In genomic region chr20:36836591-36837329, GRCh38 we compare ENCODE assay signal across 9 cellular contexts. TPM values are rescaled to one million over a fixed set of nuclear protein-coding genes. Genes with fewer than 3 reads are reported as not detected.
DNase-seq lines count a peak whose midpoint lies in the region; ATAC-seq and TF ChIP-seq lines count a peak whose summit lies in the region.
"Had no signal": no experiment of that assay in that cellular context is flagged by ENCODE, and none has a peak within 500 bp of the region (broad histone marks: within the 10 kb centered on the region; RNA-seq: fewer than 3 reads in every experiment).

No MANE protein-coding gene starts in this region.

- 85 to 87% methylated on average over 10 of the region's 10 CpGs for WGBS in heart right ventricle, 2 donors

- intact Hi-C loops in activated naive CD4-positive, alpha-beta T cell treated with anti-CD3 and anti-CD28 coated beads for 36 hours (cut with micrococcal nuclease), result loop anchor here (1.0 to 5.0 kb wide), 4 partner anchors 51 to 264 kb away; partner anchors contain the start of genes DSN1, RBL1 and TGIF2
- intact Hi-C loops in heart right ventricle (cut with DNase I), result loop anchor here in 1 of 10 donors (1.0 kb wide), 1 partner anchor 23 kb away; no protein-coding TSS in a partner anchor

- H3K4me1 ChIP-seq in HEK293 (ENCODE audit: control insufficient read depth, insufficient read depth, low read length), result no peaks in the 10 kb centered on the region
- peaks cover 42% of the 10 kb centered on the region for H3K4me1 ChIP-seq in OCI-LY1 (ENCODE audit: insufficient read depth, low read length, severe bottlenecking)
- peaks cover 24 to 55% (median 52%) of the 10 kb centered on the region in 9 donors for H3K4me1 ChIP-seq in heart right ventricle

- DNase-seq in CMK (ENCODE audit: low read depth) (peak; percentile 58), heart right ventricle (peak; percentile 52 to 57), cerebellum (ENCODE audit: low spot score) (no peak)
- DNase-seq in activated naive CD4-positive, alpha-beta T cell treated with anti-CD3 and anti-CD28 coated beads for 36 hours, result peak; percentile 88
- DNase-seq in stimulated activated CD4-positive, alpha-beta T cell treated with anti-CD3 and anti-CD28 coated beads, Interleukin-12 subunit alpha, Interleukin-12 subunit beta, amount 100 ng/mL, for 4 hours, result peak; percentile 37

- no peak overlapping the region for H3K27ac ChIP-seq in HEK293 (ENCODE audit: extremely low read depth, low read depth, low read length)
- peak overlapping the region; percentile 93 for H3K27ac ChIP-seq in OCI-LY1 (ENCODE audit: low read depth, low read length, poor library complexity, severe bottlenecking)
- H3K27ac ChIP-seq in heart right ventricle, result peak overlapping the region in 9 of 10 donors; percentile 19 to 90 (median 50)

- no peaks in the 10 kb centered on the region for H3F3A ChIP-seq in OCI-LY1 (ENCODE audit: insufficient read depth, low read length)

- POLR2A ChIA-PET in HEK293 (lab: Yijun Ruan, JAX), result interaction anchor here (1.1 to 2.6 kb wide), 3 partner anchors 8 to 27 kb away, joined by 4 to 17 read pairs (median 6); a partner anchor contains a TSS

- H3K4me3 ChIP-seq in HEK293 (ENCODE audit: low read depth, low read length) (no peak overlapping the region), OCI-LY1 (ENCODE audit: low read depth, low read length, poor library complexity, severe bottlenecking) (peak overlapping the region; percentile 48), heart right ventricle (no peak overlapping the region)

- peaks cover 18% of the 10 kb centered on the region for H3K4me1 Mint-ChIP-seq in activated naive CD4-positive, alpha-beta T cell treated with anti-CD3 and anti-CD28 coated beads for 36 hours (ENCODE audit: low read depth)

- no peak overlapping the region for H2AFZ ChIP-seq in OCI-LY1 (ENCODE audit: low read length)

- H3K79me2 ChIP-seq in OCI-LY1 (ENCODE audit: insufficient read depth, low read length), result no peaks in the 10 kb centered on the region

- H3K9me2 ChIP-seq in OCI-LY1 (ENCODE audit: low read depth, low read length), result no peaks in the 10 kb centered on the region

- H3K9me3 ChIP-seq in HEK293 (ENCODE audit: control insufficient read depth, insufficient read depth, low read depth, low read length), result no peaks in the 10 kb centered on the region
- no peaks in the 10 kb centered on the region for H3K9me3 ChIP-seq in OCI-LY1 (ENCODE audit: low read length)
- H3K9me3 ChIP-seq in heart right ventricle, result no peaks in the 10 kb centered on the region

- peak overlapping the region; percentile 30 for H3K27ac Mint-ChIP-seq in activated naive CD4-positive, alpha-beta T cell treated with anti-CD3 and anti-CD28 coated beads for 36 hours

- no peaks in the 10 kb centered on the region for H3K9me3 Mint-ChIP-seq in activated naive CD4-positive, alpha-beta T cell treated with anti-CD3 and anti-CD28 coated beads for 36 hours

- no peaks in the 10 kb centered on the region for H3K36me3 Mint-ChIP-seq in activated naive CD4-positive, alpha-beta T cell treated with anti-CD3 and anti-CD28 coated beads for 36 hours (ENCODE audit: low read depth)

- H3K36me3 ChIP-seq in HEK293 (ENCODE audit: control insufficient read depth in 2 of 2, insufficient read depth in 1 of 2, low read length in 2 of 2) (peaks cover 0 to 14% of the 10 kb centered on the region in 2 experiments; a peak in 2 of 3 replicates), OCI-LY1 (ENCODE audit: insufficient read depth, low read length) (peaks cover 4% of the 10 kb centered on the region; the same call in 1 of the 2 replicates), heart right ventricle (peaks cover 0 to 43% (median 6%) of the 10 kb centered on the region in 9 donors)

- no peaks in the 10 kb centered on the region for H4K20me1 ChIP-seq in OCI-LY1 (ENCODE audit: insufficient read depth, low read length)

- TF ChIP-seq CTCF in HEK293 (tag by site-specific recombination; IDR thresholded peaks at IDR 0.05) (no peak), OCI-LY1 (IDR thresholded peaks at IDR 0.05; ENCODE audit: low read length) (peak; percentile 84), heart right ventricle (IDR thresholded peaks at IDR 0.05) (peak in 6 of 9 donors; percentile 28 to 53 (median 36))

- H3K4me2 ChIP-seq in OCI-LY1 (ENCODE audit: low read length), result peak overlapping the region; percentile 70

- CTCF ChIA-PET in HEK293 (lab: Yijun Ruan, JAX), result interaction anchor here (0.8 to 2.7 kb wide), 8 partner anchors 10 to 372 kb away, joined by 3 to 18 read pairs (median 4); a partner anchor contains a TSS
- CTCF ChIA-PET in activated naive CD4-positive, alpha-beta T cell treated with anti-CD3 and anti-CD28 coated beads for 36 hours (lab: Charles Lee), result interaction anchor here (0.6 to 3.6 kb wide), 12 partner anchors 10 to 600 kb away, joined by 3 to 16 read pairs (median 4); partner anchors contain the start of gene DSN1

- no peaks in the 10 kb centered on the region for H3K27me3 Mint-ChIP-seq in activated naive CD4-positive, alpha-beta T cell treated with anti-CD3 and anti-CD28 coated beads for 36 hours (ENCODE audit: low read depth)

- ATAC-seq in heart right ventricle, result no peak
- no peak for ATAC-seq in HG03460 (IDR thresholded peaks at IDR 0.05; ENCODE audit: unreplicated experiment)

- peak overlapping the region; percentile 88 for H3K4me3 Mint-ChIP-seq in activated naive CD4-positive, alpha-beta T cell treated with anti-CD3 and anti-CD28 coated beads for 36 hours

- H3K27me3 ChIP-seq in OCI-LY1 (ENCODE audit: insufficient read depth, low read length) (no peaks in the 10 kb centered on the region), heart right ventricle (no peaks in the 10 kb centered on the region)

- H3K9ac ChIP-seq in OCI-LY1 (ENCODE audit: low read length), result peak overlapping the region; percentile 68; the same call in 1 of the 2 replicates

TF ChIP-seq in HEK293, 187 proteins besides CTCF, POLR2A, EP300 and RAD21 (continues in another document):
- TF ChIP-seq ZBTB11 (tag by site-specific recombination; conservative IDR thresholded peaks at IDR 0.05; ENCODE audit: low read depth) (no peak), ZNF473 (tag by site-specific recombination; IDR thresholded peaks at IDR 0.05) (no peak), ZNF221 (tag by site-specific recombination; IDR thresholded peaks at IDR 0.05; ENCODE audit: borderline replicate concordance) (no peak), ZNF792 (tag by site-specific recombination; IDR thresholded peaks at IDR 0.05) (no peak), ZNF561 (tag by site-specific recombination; IDR thresholded peaks at IDR 0.05; ENCODE audit: borderline replicate concordance) (0 out of 2 replicates have a peak, but pooled peaks have one; percentile 32), PRDM6 (tag by site-specific recombination; IDR thresholded peaks at IDR 0.05) (no peak), ZNF18 (tag by site-specific recombination; IDR thresholded peaks at IDR 0.05) (no peak), MZF1 (tag by site-specific recombination; IDR thresholded peaks at IDR 0.05; ENCODE audit: borderline replicate concordance) (no peak), GLIS2 (tag by site-specific recombination; IDR thresholded peaks at IDR 0.05) (0 out of 2 replicates have a peak, but pooled peaks have one; percentile 12), ZNF426 (tag by site-specific recombination; IDR thresholded peaks at IDR 0.05) (no peak)

RNA-seq across cellular contexts. Expression of gene TLDC2, which starts 39.2 kb away (rescaled TPM):
- not detected for total RNA-seq in activated naive CD4-positive, alpha-beta T cell treated with anti-CD3 and anti-CD28 coated beads for 36 hours
- total RNA-seq in heart right ventricle (not detected), cerebellum (0.54 TPM)
- polyA plus RNA-seq in heart right ventricle, result under 1 TPM in 1 of 2 donors, not detected in 1; 0.01 TPM
- total RNA-seq: T-helper 2 cell treated with Interferon-gamma antibody and Interleukin-4, amounts not matched to agents 100 ng/mL and 5 ng/mL, for 36 hours had no signal
